ENCODE assay signal across 1 cellular context in the genomic region with DNA sequence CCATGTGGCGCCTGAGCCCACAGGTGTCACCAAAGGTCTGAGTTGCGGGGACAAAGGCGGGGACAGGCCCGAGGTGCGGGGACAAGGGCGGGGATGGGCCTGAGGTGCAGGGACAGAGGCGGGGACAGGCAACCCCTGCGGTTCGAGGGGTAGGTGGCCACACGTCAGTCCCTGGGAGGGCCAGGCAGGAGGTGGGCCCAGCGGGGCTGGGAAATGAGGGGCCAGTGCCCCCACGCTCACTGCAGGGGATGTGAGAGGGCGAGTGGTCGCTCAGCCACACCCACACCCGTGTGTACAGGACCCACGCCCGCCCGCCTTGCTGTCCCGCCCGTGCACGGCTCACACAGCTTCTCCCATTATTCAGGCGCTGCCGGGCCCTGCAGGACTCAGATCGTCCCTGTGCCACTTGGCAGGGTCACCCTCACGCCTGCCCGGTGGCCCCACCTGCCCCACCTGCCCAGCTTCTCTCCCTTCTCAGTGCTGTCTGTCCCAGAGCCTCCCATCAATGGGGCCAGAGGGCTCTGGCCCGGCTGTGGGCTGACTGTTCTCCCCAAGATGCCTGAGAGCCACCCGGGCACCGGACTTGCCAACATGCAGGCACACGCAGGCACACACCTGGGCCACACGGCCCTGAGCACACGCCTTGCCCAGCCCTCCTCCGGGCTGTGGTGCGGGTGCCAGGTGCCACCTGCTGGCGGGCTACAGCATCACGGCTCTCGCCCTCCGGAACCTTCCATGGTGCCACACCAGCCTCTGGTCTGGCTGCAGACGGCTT.
TF ChIP-seq lines count a peak whose summit lies in the region.

No MANE protein-coding gene starts in this region.

TF ChIP-seq in HepG2, 621 proteins besides CTCF, POLR2A, EP300 and RAD21 (continued from another document and continues in another):
- TF ChIP-seq, protein P1, sequence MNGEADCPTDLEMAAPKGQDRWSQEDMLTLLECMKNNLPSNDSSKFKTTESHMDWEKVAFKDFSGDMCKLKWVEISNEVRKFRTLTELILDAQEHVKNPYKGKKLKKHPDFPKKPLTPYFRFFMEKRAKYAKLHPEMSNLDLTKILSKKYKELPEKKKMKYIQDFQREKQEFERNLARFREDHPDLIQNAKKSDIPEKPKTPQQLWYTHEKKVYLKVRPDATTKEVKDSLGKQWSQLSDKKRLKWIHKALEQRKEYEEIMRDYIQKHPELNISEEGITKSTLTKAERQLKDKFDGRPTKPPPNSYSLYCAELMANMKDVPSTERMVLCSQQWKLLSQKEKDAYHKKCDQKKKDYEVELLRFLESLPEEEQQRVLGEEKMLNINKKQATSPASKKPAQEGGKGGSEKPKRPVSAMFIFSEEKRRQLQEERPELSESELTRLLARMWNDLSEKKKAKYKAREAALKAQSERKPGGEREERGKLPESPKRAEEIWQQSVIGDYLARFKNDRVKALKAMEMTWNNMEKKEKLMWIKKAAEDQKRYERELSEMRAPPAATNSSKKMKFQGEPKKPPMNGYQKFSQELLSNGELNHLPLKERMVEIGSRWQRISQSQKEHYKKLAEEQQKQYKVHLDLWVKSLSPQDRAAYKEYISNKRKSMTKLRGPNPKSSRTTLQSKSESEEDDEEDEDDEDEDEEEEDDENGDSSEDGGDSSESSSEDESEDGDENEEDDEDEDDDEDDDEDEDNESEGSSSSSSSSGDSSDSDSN (CRISPR knock-in tag; IDR thresholded peaks at IDR 0.05), result peak; percentile 55
- TF ChIP-seq RARG (CRISPR knock-in tag; IDR thresholded peaks at IDR 0.05; ENCODE audit: low read depth), result no peak
- TF ChIP-seq, protein P2, sequence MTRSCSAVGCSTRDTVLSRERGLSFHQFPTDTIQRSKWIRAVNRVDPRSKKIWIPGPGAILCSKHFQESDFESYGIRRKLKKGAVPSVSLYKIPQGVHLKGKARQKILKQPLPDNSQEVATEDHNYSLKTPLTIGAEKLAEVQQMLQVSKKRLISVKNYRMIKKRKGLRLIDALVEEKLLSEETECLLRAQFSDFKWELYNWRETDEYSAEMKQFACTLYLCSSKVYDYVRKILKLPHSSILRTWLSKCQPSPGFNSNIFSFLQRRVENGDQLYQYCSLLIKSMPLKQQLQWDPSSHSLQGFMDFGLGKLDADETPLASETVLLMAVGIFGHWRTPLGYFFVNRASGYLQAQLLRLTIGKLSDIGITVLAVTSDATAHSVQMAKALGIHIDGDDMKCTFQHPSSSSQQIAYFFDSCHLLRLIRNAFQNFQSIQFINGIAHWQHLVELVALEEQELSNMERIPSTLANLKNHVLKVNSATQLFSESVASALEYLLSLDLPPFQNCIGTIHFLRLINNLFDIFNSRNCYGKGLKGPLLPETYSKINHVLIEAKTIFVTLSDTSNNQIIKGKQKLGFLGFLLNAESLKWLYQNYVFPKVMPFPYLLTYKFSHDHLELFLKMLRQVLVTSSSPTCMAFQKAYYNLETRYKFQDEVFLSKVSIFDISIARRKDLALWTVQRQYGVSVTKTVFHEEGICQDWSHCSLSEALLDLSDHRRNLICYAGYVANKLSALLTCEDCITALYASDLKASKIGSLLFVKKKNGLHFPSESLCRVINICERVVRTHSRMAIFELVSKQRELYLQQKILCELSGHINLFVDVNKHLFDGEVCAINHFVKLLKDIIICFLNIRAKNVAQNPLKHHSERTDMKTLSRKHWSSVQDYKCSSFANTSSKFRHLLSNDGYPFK (CRISPR knock-in tag; IDR thresholded peaks at IDR 0.05; ENCODE audit: borderline replicate concordance), result peak; percentile 15; the same call in 1 of the 2 replicates
- TF ChIP-seq HMGA1 (CRISPR knock-in tag; conservative IDR thresholded peaks at IDR 0.05), result no peak
- TF ChIP-seq PITX1 (CRISPR knock-in tag; IDR thresholded peaks at IDR 0.05), result no peak
- TF ChIP-seq, protein P3, sequence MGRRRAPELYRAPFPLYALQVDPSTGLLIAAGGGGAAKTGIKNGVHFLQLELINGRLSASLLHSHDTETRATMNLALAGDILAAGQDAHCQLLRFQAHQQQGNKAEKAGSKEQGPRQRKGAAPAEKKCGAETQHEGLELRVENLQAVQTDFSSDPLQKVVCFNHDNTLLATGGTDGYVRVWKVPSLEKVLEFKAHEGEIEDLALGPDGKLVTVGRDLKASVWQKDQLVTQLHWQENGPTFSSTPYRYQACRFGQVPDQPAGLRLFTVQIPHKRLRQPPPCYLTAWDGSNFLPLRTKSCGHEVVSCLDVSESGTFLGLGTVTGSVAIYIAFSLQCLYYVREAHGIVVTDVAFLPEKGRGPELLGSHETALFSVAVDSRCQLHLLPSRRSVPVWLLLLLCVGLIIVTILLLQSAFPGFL (CRISPR knock-in tag; IDR thresholded peaks at IDR 0.05), result no peak
- TF ChIP-seq, protein P4, sequence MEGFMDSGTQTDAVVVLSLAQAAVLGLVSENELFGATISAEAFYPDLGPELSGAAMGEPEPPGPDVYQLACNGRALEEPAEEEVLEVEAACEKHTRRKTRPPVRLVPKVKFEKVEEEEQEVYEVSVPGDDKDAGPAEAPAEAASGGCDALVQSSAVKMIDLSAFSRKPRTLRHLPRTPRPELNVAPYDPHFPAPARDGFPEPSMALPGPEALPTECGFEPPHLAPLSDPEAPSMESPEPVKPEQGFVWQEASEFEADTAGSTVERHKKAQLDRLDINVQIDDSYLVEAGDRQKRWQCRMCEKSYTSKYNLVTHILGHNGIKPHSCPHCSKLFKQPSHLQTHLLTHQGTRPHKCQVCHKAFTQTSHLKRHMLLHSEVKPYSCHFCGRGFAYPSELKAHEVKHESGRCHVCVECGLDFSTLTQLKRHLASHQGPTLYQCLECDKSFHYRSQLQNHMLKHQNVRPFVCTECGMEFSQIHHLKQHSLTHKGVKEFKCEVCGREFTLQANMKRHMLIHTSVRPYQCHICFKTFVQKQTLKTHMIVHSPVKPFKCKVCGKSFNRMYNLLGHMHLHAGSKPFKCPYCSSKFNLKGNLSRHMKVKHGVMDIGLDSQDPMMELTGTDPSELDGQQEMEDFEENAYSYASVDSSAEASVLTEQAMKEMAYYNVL (CRISPR knock-in tag; IDR thresholded peaks at IDR 0.05; ENCODE audit: borderline replicate concordance), result 0 out of 2 replicates have a peak, but pooled peaks have one; percentile 27
- TF ChIP-seq ZNF577 (CRISPR knock-in tag; IDR thresholded peaks at IDR 0.05; ENCODE audit: borderline replicate concordance, low read depth), result no peak
- no peak for TF ChIP-seq ZBTB7B (CRISPR knock-in tag; IDR thresholded peaks at IDR 0.05)
- TF ChIP-seq ZNF460 (CRISPR knock-in tag; IDR thresholded peaks at IDR 0.05; ENCODE audit: borderline replicate concordance), result no peak
- no peak for TF ChIP-seq ZNF160 (CRISPR knock-in tag; IDR thresholded peaks at IDR 0.05)
- TF ChIP-seq MIXL1 (CRISPR knock-in tag; IDR thresholded peaks at IDR 0.05), result no peak
- peak; percentile 65; the same call in 1 of the 2 replicates for TF ChIP-seq HIVEP1 (CRISPR knock-in tag; IDR thresholded peaks at IDR 0.05)
- no peak for TF ChIP-seq FOXP1 (IDR thresholded peaks at IDR 0.05)
- TF ChIP-seq FOXP1 (CRISPR knock-in tag; IDR thresholded peaks at IDR 0.05), result no peak
- TF ChIP-seq, protein P5, sequence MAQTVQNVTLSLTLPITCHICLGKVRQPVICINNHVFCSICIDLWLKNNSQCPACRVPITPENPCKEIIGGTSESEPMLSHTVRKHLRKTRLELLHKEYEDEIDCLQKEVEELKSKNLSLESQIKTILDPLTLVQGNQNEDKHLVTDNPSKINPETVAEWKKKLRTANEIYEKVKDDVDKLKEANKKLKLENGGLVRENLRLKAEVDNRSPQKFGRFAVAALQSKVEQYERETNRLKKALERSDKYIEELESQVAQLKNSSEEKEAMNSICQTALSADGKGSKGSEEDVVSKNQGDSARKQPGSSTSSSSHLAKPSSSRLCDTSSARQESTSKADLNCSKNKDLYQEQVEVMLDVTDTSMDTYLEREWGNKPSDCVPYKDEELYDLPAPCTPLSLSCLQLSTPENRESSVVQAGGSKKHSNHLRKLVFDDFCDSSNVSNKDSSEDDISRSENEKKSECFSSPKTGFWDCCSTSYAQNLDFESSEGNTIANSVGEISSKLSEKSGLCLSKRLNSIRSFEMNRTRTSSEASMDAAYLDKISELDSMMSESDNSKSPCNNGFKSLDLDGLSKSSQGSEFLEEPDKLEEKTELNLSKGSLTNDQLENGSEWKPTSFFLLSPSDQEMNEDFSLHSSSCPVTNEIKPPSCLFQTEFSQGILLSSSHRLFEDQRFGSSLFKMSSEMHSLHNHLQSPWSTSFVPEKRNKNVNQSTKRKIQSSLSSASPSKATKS (CRISPR knock-in tag; IDR thresholded peaks at IDR 0.05), result no peak
- no peak for TF ChIP-seq ZNF563 (CRISPR knock-in tag; IDR thresholded peaks at IDR 0.05)
- TF ChIP-seq ZNF432 (CRISPR knock-in tag; IDR thresholded peaks at IDR 0.05; ENCODE audit: borderline replicate concordance), result no peak
- TF ChIP-seq NBN (conservative IDR thresholded peaks at IDR 0.05), result no peak
- TF ChIP-seq ZNF382 (CRISPR knock-in tag; IDR thresholded peaks at IDR 0.05; ENCODE audit: borderline replicate concordance), result no peak
- no peak for TF ChIP-seq CAMTA2 (CRISPR knock-in tag; IDR thresholded peaks at IDR 0.05; ENCODE audit: borderline replicate concordance)
- TF ChIP-seq, protein P6, sequence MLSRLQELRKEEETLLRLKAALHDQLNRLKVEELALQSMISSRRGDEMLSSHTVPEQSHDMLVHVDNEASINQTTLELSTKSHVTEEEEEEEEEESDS (CRISPR knock-in tag; IDR thresholded peaks at IDR 0.05; ENCODE audit: borderline replicate concordance), result no peak
- TF ChIP-seq MATR3 (CRISPR knock-in tag; IDR thresholded peaks at IDR 0.05), result no peak
- TF ChIP-seq ZNF383 (CRISPR knock-in tag; IDR thresholded peaks at IDR 0.05; ENCODE audit: borderline replicate concordance), result no peak; the same call in 1 of the 2 replicates
- TF ChIP-seq, protein P7, sequence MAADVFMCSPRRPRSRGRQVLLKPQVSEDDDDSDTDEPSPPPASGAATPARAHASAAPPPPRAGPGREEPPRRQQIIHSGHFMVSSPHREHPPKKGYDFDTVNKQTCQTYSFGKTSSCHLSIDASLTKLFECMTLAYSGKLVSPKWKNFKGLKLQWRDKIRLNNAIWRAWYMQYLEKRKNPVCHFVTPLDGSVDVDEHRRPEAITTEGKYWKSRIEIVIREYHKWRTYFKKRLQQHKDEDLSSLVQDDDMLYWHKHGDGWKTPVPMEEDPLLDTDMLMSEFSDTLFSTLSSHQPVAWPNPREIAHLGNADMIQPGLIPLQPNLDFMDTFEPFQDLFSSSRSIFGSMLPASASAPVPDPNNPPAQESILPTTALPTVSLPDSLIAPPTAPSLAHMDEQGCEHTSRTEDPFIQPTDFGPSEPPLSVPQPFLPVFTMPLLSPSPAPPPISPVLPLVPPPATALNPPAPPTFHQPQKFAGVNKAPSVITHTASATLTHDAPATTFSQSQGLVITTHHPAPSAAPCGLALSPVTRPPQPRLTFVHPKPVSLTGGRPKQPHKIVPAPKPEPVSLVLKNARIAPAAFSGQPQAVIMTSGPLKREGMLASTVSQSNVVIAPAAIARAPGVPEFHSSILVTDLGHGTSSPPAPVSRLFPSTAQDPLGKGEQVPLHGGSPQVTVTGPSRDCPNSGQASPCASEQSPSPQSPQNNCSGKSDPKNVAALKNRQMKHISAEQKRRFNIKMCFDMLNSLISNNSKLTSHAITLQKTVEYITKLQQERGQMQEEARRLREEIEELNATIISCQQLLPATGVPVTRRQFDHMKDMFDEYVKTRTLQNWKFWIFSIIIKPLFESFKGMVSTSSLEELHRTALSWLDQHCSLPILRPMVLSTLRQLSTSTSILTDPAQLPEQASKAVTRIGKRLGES (CRISPR knock-in tag; IDR thresholded peaks at IDR 0.05; ENCODE audit: borderline replicate concordance), result no peak
- TF ChIP-seq EHMT2 (IDR thresholded peaks at IDR 0.05; ENCODE audit: borderline replicate concordance, low read depth, low read length), result no peak
- TF ChIP-seq HNRNPUL1 (IDR thresholded peaks at IDR 0.05; ENCODE audit: low read depth, low read length), result no peak
- TF ChIP-seq TBX3 (IDR thresholded peaks at IDR 0.05; ENCODE audit: borderline replicate concordance), result no peak
- no peak for TF ChIP-seq HOXA9 (CRISPR knock-in tag; IDR thresholded peaks at IDR 0.05; ENCODE audit: borderline replicate concordance)
- TF ChIP-seq, protein P8, sequence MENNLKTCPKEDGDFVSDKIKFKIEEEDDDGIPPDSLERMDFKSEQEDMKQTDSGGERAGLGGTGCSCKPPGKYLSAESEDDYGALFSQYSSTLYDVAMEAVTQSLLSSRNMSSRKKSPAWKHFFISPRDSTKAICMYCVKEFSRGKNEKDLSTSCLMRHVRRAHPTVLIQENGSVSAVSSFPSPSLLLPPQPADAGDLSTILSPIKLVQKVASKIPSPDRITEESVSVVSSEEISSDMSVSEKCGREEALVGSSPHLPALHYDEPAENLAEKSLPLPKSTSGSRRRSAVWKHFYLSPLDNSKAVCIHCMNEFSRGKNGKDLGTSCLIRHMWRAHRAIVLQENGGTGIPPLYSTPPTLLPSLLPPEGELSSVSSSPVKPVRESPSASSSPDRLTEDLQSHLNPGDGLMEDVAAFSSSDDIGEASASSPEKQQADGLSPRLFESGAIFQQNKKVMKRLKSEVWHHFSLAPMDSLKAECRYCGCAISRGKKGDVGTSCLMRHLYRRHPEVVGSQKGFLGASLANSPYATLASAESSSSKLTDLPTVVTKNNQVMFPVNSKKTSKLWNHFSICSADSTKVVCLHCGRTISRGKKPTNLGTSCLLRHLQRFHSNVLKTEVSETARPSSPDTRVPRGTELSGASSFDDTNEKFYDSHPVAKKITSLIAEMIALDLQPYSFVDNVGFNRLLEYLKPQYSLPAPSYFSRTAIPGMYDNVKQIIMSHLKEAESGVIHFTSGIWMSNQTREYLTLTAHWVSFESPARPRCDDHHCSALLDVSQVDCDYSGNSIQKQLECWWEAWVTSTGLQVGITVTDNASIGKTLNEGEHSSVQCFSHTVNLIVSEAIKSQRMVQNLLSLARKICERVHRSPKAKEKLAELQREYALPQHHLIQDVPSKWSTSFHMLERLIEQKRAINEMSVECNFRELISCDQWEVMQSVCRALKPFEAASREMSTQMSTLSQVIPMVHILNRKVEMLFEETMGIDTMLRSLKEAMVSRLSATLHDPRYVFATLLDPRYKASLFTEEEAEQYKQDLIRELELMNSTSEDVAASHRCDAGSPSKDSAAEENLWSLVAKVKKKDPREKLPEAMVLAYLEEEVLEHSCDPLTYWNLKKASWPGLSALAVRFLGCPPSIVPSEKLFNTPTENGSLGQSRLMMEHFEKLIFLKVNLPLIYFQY (CRISPR knock-in tag; IDR thresholded peaks at IDR 0.05; ENCODE audit: borderline replicate concordance), result peak; percentile 50; the same call in 1 of the 2 replicates
- TF ChIP-seq MYNN (CRISPR knock-in tag; IDR thresholded peaks at IDR 0.05; ENCODE audit: low read depth), result no peak
- no peak for TF ChIP-seq KLF6 (CRISPR knock-in tag; IDR thresholded peaks at IDR 0.05)
- no peak for TF ChIP-seq ATF7-NPFF (CRISPR knock-in tag; IDR thresholded peaks at IDR 0.05; ENCODE audit: low read depth)
- no peak for TF ChIP-seq TARDBP (CRISPR knock-in tag; IDR thresholded peaks at IDR 0.05)
- TF ChIP-seq POLR2AphosphoS5 (IDR thresholded peaks at IDR 0.05; ENCODE audit: low read depth, low read length), result no peak
- TF ChIP-seq, protein P9, sequence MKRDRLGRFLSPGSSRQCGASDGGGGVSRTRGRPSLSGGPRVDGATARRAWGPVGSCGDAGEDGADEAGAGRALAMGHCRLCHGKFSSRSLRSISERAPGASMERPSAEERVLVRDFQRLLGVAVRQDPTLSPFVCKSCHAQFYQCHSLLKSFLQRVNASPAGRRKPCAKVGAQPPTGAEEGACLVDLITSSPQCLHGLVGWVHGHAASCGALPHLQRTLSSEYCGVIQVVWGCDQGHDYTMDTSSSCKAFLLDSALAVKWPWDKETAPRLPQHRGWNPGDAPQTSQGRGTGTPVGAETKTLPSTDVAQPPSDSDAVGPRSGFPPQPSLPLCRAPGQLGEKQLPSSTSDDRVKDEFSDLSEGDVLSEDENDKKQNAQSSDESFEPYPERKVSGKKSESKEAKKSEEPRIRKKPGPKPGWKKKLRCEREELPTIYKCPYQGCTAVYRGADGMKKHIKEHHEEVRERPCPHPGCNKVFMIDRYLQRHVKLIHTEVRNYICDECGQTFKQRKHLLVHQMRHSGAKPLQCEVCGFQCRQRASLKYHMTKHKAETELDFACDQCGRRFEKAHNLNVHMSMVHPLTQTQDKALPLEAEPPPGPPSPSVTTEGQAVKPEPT (CRISPR knock-in tag; IDR thresholded peaks at IDR 0.05; ENCODE audit: low read depth), result no peak
